2 cellular contexts compared by ENCODE assay signal in the genomic region with DNA sequence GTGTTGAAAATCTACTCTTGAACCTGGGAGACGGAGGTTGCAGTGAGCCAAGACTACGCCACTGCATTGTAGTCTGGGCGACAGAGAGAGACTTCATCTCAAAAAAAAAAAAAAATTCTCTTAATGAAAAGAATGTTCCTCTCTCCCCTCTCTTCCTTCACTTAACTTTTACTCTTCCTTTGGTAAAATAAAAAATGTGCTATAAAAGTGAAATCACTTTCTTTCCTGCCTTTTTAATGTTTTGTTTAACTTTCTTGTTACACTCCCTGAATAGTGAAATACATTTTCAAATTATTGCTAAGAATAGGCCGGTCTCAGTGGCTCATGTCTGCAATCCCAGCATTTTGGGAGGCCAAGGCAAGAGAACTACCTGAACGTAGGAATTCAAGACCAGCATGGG.
A peak's percentile ranks its signal among the peaks of the same experiment; 100 is the strongest.
TF ChIP-seq lines count a peak whose summit lies in the region.

No MANE protein-coding gene starts in this region.

TF ChIP-seq in HEK293, 187 proteins besides CTCF, POLR2A, EP300 and RAD21:
- TF ChIP-seq PRDM1 (tag by site-specific recombination; IDR thresholded peaks at IDR 0.05) (peak; percentile 95), BCL11B (tag by site-specific recombination; IDR thresholded peaks at IDR 0.05; ENCODE audit: low read depth) (no peak)
TF ChIP-seq in HEK293: peak in this region for 1.

TF ChIP-seq in H1, 55 proteins besides CTCF, POLR2A, EP300 and RAD21:
- no peak for TF ChIP-seq CEBPB (IDR thresholded peaks at IDR 0.05; ENCODE audit: low read depth, low read length)
- TF ChIP-seq, protein P1, sequence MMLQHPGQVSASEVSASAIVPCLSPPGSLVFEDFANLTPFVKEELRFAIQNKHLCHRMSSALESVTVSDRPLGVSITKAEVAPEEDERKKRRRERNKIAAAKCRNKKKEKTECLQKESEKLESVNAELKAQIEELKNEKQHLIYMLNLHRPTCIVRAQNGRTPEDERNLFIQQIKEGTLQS (IDR thresholded peaks at IDR 0.05; ENCODE audit: insufficient read depth, low read depth, low read length) = no peak
- TF ChIP-seq TEAD4 (IDR thresholded peaks at IDR 0.05; ENCODE audit: low read depth, low read length) = no peak
- TF ChIP-seq USF2 (IDR thresholded peaks at IDR 0.05; ENCODE audit: low read length) = no peak
- no peak for TF ChIP-seq FOSL1 (IDR thresholded peaks at IDR 0.05; ENCODE audit: insufficient read depth, low read depth, low read length)
- no peak for TF ChIP-seq SIRT6 (IDR thresholded peaks at IDR 0.05; ENCODE audit: low read length)
- no peak for TF ChIP-seq SRF (IDR thresholded peaks at IDR 0.05; ENCODE audit: low read depth, low read length)
- no peak for TF ChIP-seq RFX5 (IDR thresholded peaks at IDR 0.05; ENCODE audit: borderline replicate concordance, low read depth, low read length)
